In the genomic region with DNA sequence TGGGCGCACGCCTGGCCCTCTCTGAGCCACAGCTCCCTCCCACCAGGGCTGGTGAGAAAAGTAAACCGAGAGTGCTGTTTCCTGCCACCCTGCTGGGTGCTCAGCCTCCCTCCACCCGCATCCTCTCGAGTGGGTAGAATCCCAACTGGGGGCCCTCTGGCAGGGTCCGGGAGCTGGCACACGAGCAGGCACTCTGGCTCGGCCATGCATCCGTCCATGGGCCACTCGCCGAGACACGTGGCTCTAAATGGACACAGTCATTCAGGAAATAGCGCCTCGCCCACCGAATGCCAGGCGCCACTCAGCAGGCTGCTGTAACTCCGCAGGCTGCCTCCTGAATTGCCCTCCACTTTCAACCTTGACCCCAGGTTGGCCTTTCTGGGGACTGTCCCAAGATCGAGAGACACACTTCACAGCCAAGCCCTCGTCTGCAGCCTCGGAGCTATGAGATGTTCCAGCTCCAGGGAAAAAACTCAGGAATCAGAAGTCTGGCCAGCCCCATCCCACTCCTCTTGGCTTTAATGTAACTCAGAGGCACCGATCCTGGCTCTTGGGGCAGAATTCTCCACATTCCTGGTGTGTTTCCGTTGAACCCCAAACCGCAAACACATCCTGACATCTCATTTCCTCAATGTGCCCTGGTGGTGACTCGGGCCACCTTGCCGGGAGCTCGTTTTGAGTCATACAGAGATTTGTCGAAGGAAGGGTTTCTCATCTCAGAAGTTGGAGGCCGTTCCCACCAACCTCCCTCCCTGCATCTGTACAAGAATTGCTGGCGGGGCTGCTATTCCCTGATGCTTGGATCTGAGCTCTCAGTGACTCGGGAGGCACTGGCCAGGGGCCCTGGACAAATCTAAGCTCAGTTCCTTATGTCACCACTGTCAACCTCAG, we compare ENCODE assay signal across 8 cellular contexts. TPM values are rescaled to one million over a fixed set of nuclear protein-coding genes. Genes with fewer than 3 reads are reported as not detected.
A peak's percentile ranks its signal among the peaks of the same experiment; 100 is the strongest.
DNase-seq lines count a peak whose midpoint lies in the region; ATAC-seq and TF ChIP-seq lines count a peak whose summit lies in the region.

No MANE protein-coding gene starts in this region.

- POLR2A ChIA-PET in naive thymus-derived CD8-positive, alpha-beta T cell (lab: Charles Lee), result interaction anchor here (0.5 to 32.2 kb wide), 7 partner anchors 9 to 1435 kb away, joined by 4 to 4622 read pairs (median 6); a partner anchor contains a TSS

- H3K27ac Mint-ChIP-seq in naive thymus-derived CD8-positive, alpha-beta T cell, result peak overlapping the region; percentile 89 to 98 (median 95)

- no peak for TF ChIP-seq CTCF in choroid plexus epithelial cell (conservative IDR thresholded peaks at IDR 0.05; ENCODE audit: low read depth, low read length)

- H3K4me3 ChIP-seq in choroid plexus epithelial cell (ENCODE audit: low read depth, low read length), result no peak overlapping the region

- H3K4me1 Mint-ChIP-seq in naive thymus-derived CD8-positive, alpha-beta T cell, result peaks cover 35 to 79% (median 77%) of the 10 kb centered on the region in 4 donors

- H3K4me3 Mint-ChIP-seq in naive thymus-derived CD8-positive, alpha-beta T cell, result peak overlapping the region; percentile 70 to 89 (median 88)

- peak; percentile 65 to 66 for ATAC-seq in naive thymus-derived CD8-positive, alpha-beta T cell
- no peak for ATAC-seq in GM21717 (IDR thresholded peaks at IDR 0.05; ENCODE audit: unreplicated experiment)

- no peaks in the 10 kb centered on the region for H3K27me3 Mint-ChIP-seq in naive thymus-derived CD8-positive, alpha-beta T cell

- DNase-seq in SKM-1 treated with dmso at 0.1 percent for 144 hours (lab: John Stamatoyannopoulos, UW; ENCODE audit: unreplicated experiment) (peak; percentile 14), SKM-1 (lab: John Stamatoyannopoulos, UW; ENCODE audit: unreplicated experiment) (no peak), T1000 (lab: John Stamatoyannopoulos, UW) (peak; percentile 62), choroid plexus epithelial cell (ENCODE audit: low read depth) (peak; percentile 78), NCI-H526 treated with DMSO at 0.1 percent for 48 hours (lab: John Stamatoyannopoulos, UW) (no peak), SK-N-DZ (ENCODE audit: low spot score) (no peak)
- DNase-seq in naive thymus-derived CD8-positive, alpha-beta T cell, result peak in 6 of 10 donors; percentile 29 to 62 (median 52)

- H3K36me3 Mint-ChIP-seq in naive thymus-derived CD8-positive, alpha-beta T cell, result no peaks in the 10 kb centered on the region

- H3K9me3 Mint-ChIP-seq in naive thymus-derived CD8-positive, alpha-beta T cell, result no peaks in the 10 kb centered on the region

RNA-seq across cellular contexts. Expression of a gene that starts 14.1 kb away (rescaled TPM):
- total RNA-seq in naive thymus-derived CD8-positive, alpha-beta T cell, result 100 to 1,000 TPM; 386 to 393 TPM
- polyA plus RNA-seq in naive thymus-derived CD8-positive, alpha-beta T cell, result 100 to 1,000 TPM; 115 to 216 (median 166) TPM
- not detected in 2 replicates for polyA plus RNA-seq in SK-N-DZ (2014; cell fraction: cytosol; rRNA removed)
- not detected in 2 replicates for polyA plus RNA-seq in SK-N-DZ (2014; cell fraction: nucleus; rRNA removed)

Comparison
In these comparisons a context has a peak if more than half of its experiments do, and no peak if none do; other contexts are left out.
1. DNase-seq: peak in SKM-1 treated with dmso at 0.1 percent for 144 hours (single experiment), T1000 (single experiment), choroid plexus epithelial cell (single experiment) and naive thymus-derived CD8-positive, alpha-beta T cell (6 of 10); none in SKM-1 (single experiment), NCI-H526 treated with DMSO at 0.1 percent for 48 hours (single experiment) and SK-N-DZ (single experiment).